ENCODE assay signal across 18 cellular contexts in the genomic region with DNA sequence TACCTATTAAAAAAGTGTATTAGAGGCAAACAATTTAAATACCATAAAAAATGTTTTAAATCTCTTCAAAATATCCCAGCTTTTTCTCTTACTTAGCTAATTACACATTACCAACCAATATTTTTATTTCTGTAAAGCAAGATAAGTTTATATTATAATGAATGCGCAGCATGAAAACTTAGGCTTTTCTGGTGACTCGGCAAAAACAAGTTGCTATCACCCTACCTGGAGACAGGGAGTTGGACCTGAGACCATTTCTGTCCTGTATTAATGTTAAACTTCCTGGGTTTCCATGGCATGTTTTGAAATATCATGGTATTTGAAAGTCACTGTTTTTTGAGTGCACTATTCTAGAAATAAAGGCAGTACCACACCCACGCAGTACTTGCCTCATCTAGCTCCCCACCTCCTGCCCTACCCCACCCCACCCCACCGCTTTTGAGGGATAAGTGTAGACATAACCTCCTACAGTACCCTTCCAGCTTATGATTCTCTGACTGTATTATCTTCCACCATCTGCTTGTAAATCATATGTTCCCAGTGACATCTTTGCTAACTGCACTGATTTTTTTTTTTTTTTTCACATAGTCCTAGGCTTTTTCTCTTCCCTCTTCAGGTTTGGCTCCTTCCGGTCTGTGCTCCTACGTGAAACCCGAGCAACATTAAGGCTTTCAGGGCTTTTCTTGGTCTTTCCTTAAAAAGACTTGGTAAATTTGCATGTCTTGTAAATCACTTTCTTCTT.
A peak's percentile ranks its signal among the peaks of the same experiment; 100 is the strongest.
DNase-seq lines count a peak whose midpoint lies in the region; FAIRE-seq and TF ChIP-seq lines count a peak whose summit lies in the region.
"Had no signal": no experiment of that assay in that cellular context is flagged by ENCODE, and none has a peak within 500 bp of the region (broad histone marks: within the 10 kb centered on the region; RNA-seq: fewer than 3 reads in every experiment).

No MANE protein-coding gene starts in this region.

- POLR2A ChIA-PET in HEK293 (lab: Yijun Ruan, JAX) (no interaction called here), H1 (lab: Charles Lee; ENCODE audit: partially characterized antibody) (interaction anchor here (1.3 kb wide), 1 partner anchor 540 kb away, joined by 4 read pairs; no protein-coding TSS in a partner anchor)

- no peaks in the 10 kb centered on the region for H3K9me2 ChIP-seq in hepatocyte (replicated peaks; ENCODE audit: insufficient read depth)

- H3K23ac ChIP-seq in H1 (ENCODE audit: insufficient read length): no peak overlapping the region

- H3K27ac ChIP-seq in HEK293 (ENCODE audit: extremely low read depth, low read depth, low read length): no peak overlapping the region
- H3K27ac ChIP-seq in H1 (ENCODE audit: low read depth, low read length): no peak overlapping the region
- no peak overlapping the region for H3K27ac ChIP-seq in hepatocyte
- no peak overlapping the region for H3K27ac ChIP-seq in adrenal gland
- H3K27ac ChIP-seq: KMS-11 had no signal

- H3K4me2 ChIP-seq in H1 (ENCODE audit: insufficient read depth in 1 of 2, low read depth in 2 of 2, low read length in 2 of 2) (no peak overlapping the region), hepatocyte (no peak overlapping the region)
- H3K4me2 ChIP-seq: KMS-11 had no signal

- peak overlapping the region; percentile 47 for H3K27ac Mint-ChIP-seq in mesothelial cell of epicardium

- H2BK15ac ChIP-seq in H1 (ENCODE audit: low read length): no peak overlapping the region

- intact Hi-C loops in adrenal gland (cut with DNase I): no loop called here

- H3K4me3 ChIP-seq in HEK293 (ENCODE audit: low read depth, low read length): no peak overlapping the region
- no peak overlapping the region for H3K4me3 ChIP-seq in H1 (ENCODE audit: extremely low read depth in 1 of 4, insufficient read depth in 2 of 4, low read depth in 3 of 4, low read length in 4 of 4)
- H3K4me3 ChIP-seq in hepatocyte: no peak overlapping the region
- H3K4me3 ChIP-seq in adrenal gland: no peak overlapping the region
- H3K4me3 ChIP-seq: HAP-1 had no signal

- H3K56ac ChIP-seq in H1 (replicated peaks; ENCODE audit: insufficient read length, low read depth, low read length): no peak overlapping the region

- H3K18ac ChIP-seq in H1 (ENCODE audit: extremely low read depth, low read length): no peak overlapping the region

- H3K4me3 Mint-ChIP-seq in mesothelial cell of epicardium: no peak overlapping the region

- no peaks in the 10 kb centered on the region for H3K23me2 ChIP-seq in H1 (ENCODE audit: low read depth, low read length)

- no peaks in the 10 kb centered on the region for H3K27me3 Mint-ChIP-seq in mesothelial cell of epicardium (ENCODE audit: low read depth)

- H4K8ac ChIP-seq in H1 (ENCODE audit: extremely low read depth, insufficient read depth, low read length): no peak overlapping the region

- H3K36me3 Mint-ChIP-seq in mesothelial cell of epicardium: peaks cover 5% of the 10 kb centered on the region

- H3K9me3 ChIP-seq in HEK293 (ENCODE audit: control insufficient read depth, insufficient read depth, low read depth, low read length): no peaks in the 10 kb centered on the region
- no peaks in the 10 kb centered on the region; a peak in 1 of 4 replicates for H3K9me3 ChIP-seq in H1 (ENCODE audit: insufficient read depth in 2 of 2, low read depth in 1 of 2, low read length in 1 of 2)
- no peaks in the 10 kb centered on the region for H3K9me3 ChIP-seq in hepatocyte (ENCODE audit: low read depth)
- H3K9me3 ChIP-seq in adrenal gland (replicated peaks in 1 of 3): no peaks in the 10 kb centered on the region
- H3K9me3 ChIP-seq: HAP-1 had no signal

- no peak for TF ChIP-seq POLR2A in H1 (IDR thresholded peaks at IDR 0.05; ENCODE audit: control extremely low read depth in 1 of 2, low read depth in 2 of 2, low read length in 2 of 2)
- TF ChIP-seq POLR2A in adrenal gland (IDR thresholded peaks at IDR 0.05): no peak

- H4K5ac ChIP-seq in H1 (ENCODE audit: insufficient read length, low read depth, low read length): no peak overlapping the region

- H3K9ac ChIP-seq in H1 (replicated peaks in 1 of 4; ENCODE audit: extremely low read depth in 1 of 4, low read depth in 3 of 4, low read length in 3 of 4): no peak overlapping the region
- H3K9ac ChIP-seq: KMS-11 had no signal

- H2BK12ac ChIP-seq in H1 (ENCODE audit: low read depth, low read length): 0 out of 2 replicates have a peak overlapping the region, but pooled peaks have one; percentile 60

- WGBS in H1 (ENCODE audit: extremely low coverage in 1 of 2, insufficient coverage in 1 of 2, insufficient read length in 1 of 2, insufficient replicate concordance in 2 of 2, low coverage in 1 of 2, low lambda C conversion rate in 2 of 2, missing lambda C conversion rate in 1 of 2), 2 experiments: 89% methylated on average over 7 of the region's 7 CpGs; no CpG with 5 or more reads in 1 of the 2 experiments
- WGBS in hepatocyte (ENCODE audit: low lambda C conversion rate, missing lambda C conversion rate): 96% methylated on average over 7 of the region's 7 CpGs
- 94 to 99% (median 95%) methylated on average over 7 of the region's 7 CpGs for WGBS in adrenal gland, 4 donors

- TF ChIP-seq EP300 in H1 (IDR thresholded peaks at IDR 0.05; ENCODE audit: borderline replicate concordance in 1 of 2, low read depth in 2 of 2, low read length in 2 of 2): no peak

- H2AFZ ChIP-seq in H1 (ENCODE audit: low read length): no peak overlapping the region
- no peak overlapping the region for H2AFZ ChIP-seq in hepatocyte

- H2BK120ac ChIP-seq in H1 (replicated peaks; ENCODE audit: low read depth, low read length): no peak overlapping the region

- peak; percentile 23 for DNase-seq in NCI-H2171 (lab: John Stamatoyannopoulos, UW)
- DNase-seq in H1 (ENCODE audit: low read depth in 1 of 2, low spot score in 2 of 2): no peak
- no peak for DNase-seq in mesothelial cell of epicardium (ENCODE audit: low spot score in 2 of 2, unreplicated experiment in 2 of 2)
- no peak for DNase-seq in hepatocyte (ENCODE audit: low spot score)
- DNase-seq in adrenal gland: no peak
- no peak for DNase-seq in NOMO-1 (lab: John Stamatoyannopoulos, UW; ENCODE audit: unreplicated experiment in 2 of 2)
- DNase-seq: ACHN, C1 segment of cervical spinal cord, DMS79, MV-4-11, NCI-H1694 treated with DMSO at 0.1 percent for 48 hours, NCI-H2107, NCI-H226, NCI-H526 had no signal

- no peak overlapping the region for H3K14ac ChIP-seq in H1 (ENCODE audit: insufficient read length)

- no peak overlapping the region for H3K4ac ChIP-seq in H1 (replicated peaks; ENCODE audit: insufficient read length, low read depth, low read length)

- no peak overlapping the region for H4K91ac ChIP-seq in H1 (replicated peaks; ENCODE audit: insufficient read length, low read length)

- TF ChIP-seq RAD21 in H1 (IDR thresholded peaks at IDR 0.05 in 1 of 2, conservative IDR thresholded peaks at IDR 0.05 in 1 of 2; ENCODE audit: low read depth in 2 of 2, low read length in 2 of 2): no peak

- no peak overlapping the region for H2BK20ac ChIP-seq in H1 (ENCODE audit: low read length)

- no peaks in the 10 kb centered on the region for H3K9me3 Mint-ChIP-seq in mesothelial cell of epicardium

- H3K79me2 ChIP-seq in H1 (ENCODE audit: control insufficient read depth in 1 of 2, insufficient read depth in 2 of 2, low read length in 2 of 2) (no peaks in the 10 kb centered on the region), hepatocyte (no peaks in the 10 kb centered on the region)

- H3K27me3 ChIP-seq in H1 (replicated peaks in 1 of 4; ENCODE audit: control insufficient read depth in 3 of 4, extremely low read depth in 1 of 4, insufficient read depth in 3 of 4, low read length in 3 of 4) (no peaks in the 10 kb centered on the region), hepatocyte (no peaks in the 10 kb centered on the region), adrenal gland (no peaks in the 10 kb centered on the region)

- no peak overlapping the region for H2BK5ac ChIP-seq in H1 (ENCODE audit: low read depth, low read length)

- H3K79me1 ChIP-seq in H1 (ENCODE audit: low read depth, low read length): no peaks in the 10 kb centered on the region

- TF ChIP-seq CTCF in HEK293 (tag by site-specific recombination; IDR thresholded peaks at IDR 0.05) (no peak), H1 (IDR thresholded peaks at IDR 0.05; ENCODE audit: control extremely low read depth in 1 of 3, insufficient read depth in 1 of 3, low read depth in 1 of 3, low read length in 3 of 3) (no peak), mesothelial cell of epicardium (IDR thresholded peaks at IDR 0.05; ENCODE audit: unreplicated experiment) (no peak), hepatocyte (IDR thresholded peaks at IDR 0.05; ENCODE audit: poor library complexity) (no peak), adrenal gland (IDR thresholded peaks at IDR 0.05) (no peak)

- no peaks in the 10 kb centered on the region for H4K20me1 ChIP-seq in H1 (replicated peaks in 1 of 2; ENCODE audit: control insufficient read depth in 1 of 2, insufficient read depth in 2 of 2, low read length in 2 of 2)
- no peaks in the 10 kb centered on the region for H4K20me1 ChIP-seq in hepatocyte (ENCODE audit: insufficient read depth, poor library complexity, severe bottlenecking)

- no peaks in the 10 kb centered on the region for H3K4me1 ChIP-seq in HEK293 (ENCODE audit: control insufficient read depth, insufficient read depth, low read length)
- H3K4me1 ChIP-seq in H1 (replicated peaks in 1 of 4; ENCODE audit: control insufficient read depth in 3 of 4, insufficient read depth in 4 of 4, low read length in 3 of 4): peaks cover 0 to 3% (median 0%) of the 10 kb centered on the region in 4 experiments; a peak in 1 of 7 replicates
- H3K4me1 ChIP-seq in hepatocyte (ENCODE audit: insufficient read depth): peaks cover 4% of the 10 kb centered on the region
- peaks cover 6 to 19% of the 10 kb centered on the region in 2 donors for H3K4me1 ChIP-seq in adrenal gland (replicated peaks in 1 of 2)
- H3K4me1 ChIP-seq: HAP-1 had no signal

- CTCF ChIA-PET in HEK293 (lab: Yijun Ruan, JAX) (interaction anchor here (0.5 to 1.0 kb wide), 4 partner anchors 374 to 609 kb away, joined by 3 to 5 read pairs (median 4); a partner anchor contains a TSS), H1 (lab: Charles Lee; ENCODE audit: partially characterized antibody) (interaction anchor here (0.6 to 1.5 kb wide), 9 partner anchors 15 to 609 kb away, joined by 3 to 5 read pairs (median 3); a partner anchor contains a TSS)

- peaks cover 0 to 17% of the 10 kb centered on the region in 2 experiments; a peak in 1 of 3 replicates for H3K36me3 ChIP-seq in HEK293 (ENCODE audit: control insufficient read depth in 2 of 2, insufficient read depth in 1 of 2, low read length in 2 of 2)
- H3K36me3 ChIP-seq in H1 (ENCODE audit: control insufficient read depth in 2 of 4, insufficient read depth in 4 of 4, low read length in 3 of 4): no peaks in the 10 kb centered on the region
- H3K36me3 ChIP-seq in hepatocyte (replicated peaks; ENCODE audit: insufficient read depth, low read depth): no peaks in the 10 kb centered on the region
- H3K36me3 ChIP-seq in adrenal gland (replicated peaks in 1 of 2): no peaks in the 10 kb centered on the region
- H3K36me3 ChIP-seq: HAP-1 had no signal

- no peak overlapping the region for H2AK5ac ChIP-seq in H1 (ENCODE audit: low read depth, low read length)

- FAIRE-seq in H1 (lab: Jason Lieb, UNC): no peak
- FAIRE-seq: GM12892 had no signal

- peaks cover 43% of the 10 kb centered on the region for H3K4me1 Mint-ChIP-seq in mesothelial cell of epicardium

TF ChIP-seq in H1, 55 proteins besides CTCF, POLR2A, EP300 and RAD21 (continues in another document):
- no peak for TF ChIP-seq KDM4A (IDR thresholded peaks at IDR 0.05; ENCODE audit: low read depth, low read length, severe bottlenecking)
